18 cellular contexts compared by ENCODE assay signal in genomic region chr5:39555788-39556187, GRCh38.
DNase-seq lines count a peak whose midpoint lies in the region; ATAC-seq, FAIRE-seq and TF ChIP-seq lines count a peak whose summit lies in the region.
"Had no signal": no experiment of that assay in that cellular context is flagged by ENCODE, and none has a peak within 500 bp of the region (broad histone marks: within the 10 kb centered on the region; RNA-seq: fewer than 3 reads in every experiment).

No MANE protein-coding gene starts in this region.

- BruUV-seq in PC-9 (replicated peaks; lab: Mats Ljungman, UMichigan), result no TSS peak

- CTCF ChIA-PET in PC-9 (lab: Charles Lee), result no interaction called here
- CTCF ChIA-PET in RWPE1 (lab: Yijun Ruan, JAX), result interaction anchor here (0.6 kb wide), 1 partner anchor 234 kb away, joined by 6 read pairs; no protein-coding TSS in a partner anchor

- intact Hi-C loops in PC-9 (cut with micrococcal nuclease; ENCODE audit: unreplicated experiment), result no loop called here

- DNase-seq in HTR-8/SVneo (ENCODE audit: insufficient read length, low spot score), result no peak
- peak; percentile 82 for DNase-seq in MV-4-11 (lab: John Stamatoyannopoulos, UW)
- DNase-seq in PC-9, result no peak
- DNase-seq in osteoblast (ENCODE audit: insufficient read length, low spot score, missing footprints), result no peak
- no peak for DNase-seq in retina
- no peak for DNase-seq in endothelial cell (ENCODE audit: low spot score)
- DNase-seq in RWPE1 (ENCODE audit: low spot score), result no peak
- DNase-seq: AML-193; CD4-positive, alpha-beta T cell; EL; H7; NCI-H1092 treated with DMSO at 0.1 percent for 48 hours; NCI-H1694; NCI-H524; SK-N-SH; T-helper 1 cell had no signal

- H3K4me2 ChIP-seq in PC-9, result no peak overlapping the region
- no peak overlapping the region for H3K4me2 ChIP-seq in osteoblast (ENCODE audit: insufficient read depth, low read length)
- H3K4me2 ChIP-seq: SK-N-SH had no signal

- H4K20me1 ChIP-seq in PC-9 (ENCODE audit: insufficient read depth) (no peaks in the 10 kb centered on the region), osteoblast (ENCODE audit: insufficient read depth, low read length) (no peaks in the 10 kb centered on the region)

- ATAC-seq in gastroesophageal sphincter, result no peak

- 0 out of 2 replicates have a peak overlapping the region, but pooled peaks have one; percentile 35 for H2AFZ ChIP-seq in PC-9
- H2AFZ ChIP-seq in osteoblast (ENCODE audit: low read length), result peak overlapping the region; percentile 46

- no peaks in the 10 kb centered on the region for H3F3A ChIP-seq in PC-9 (ENCODE audit: insufficient read depth, low read depth)

- FAIRE-seq in HTR-8/SVneo (lab: Jason Lieb, UNC), result peak; percentile 44
- FAIRE-seq: GM19239 had no signal

- H3K4me3 ChIP-seq in PC-9, result no peak overlapping the region
- no peak overlapping the region for H3K4me3 ChIP-seq in osteoblast (ENCODE audit: insufficient read depth, low read length)
- no peak overlapping the region for H3K4me3 ChIP-seq in gastroesophageal sphincter

- H3K27me3 Mint-ChIP-seq in endothelial cell (ENCODE audit: unreplicated experiment), result no peaks in the 10 kb centered on the region

- no peaks in the 10 kb centered on the region for H3K36me3 Mint-ChIP-seq in endothelial cell (ENCODE audit: low read depth, unreplicated experiment)

- no peaks in the 10 kb centered on the region for H3K4me1 Mint-ChIP-seq in endothelial cell (ENCODE audit: unreplicated experiment)

- whole genome bisulfite sequencing in gastroesophageal sphincter (ENCODE audit: low coverage in 1 of 2), 2 donors, result 69 to 79% methylated on average over 2 to 4 of the region's 4 CpGs

- TF ChIP-seq CTCF in PC-9 (conservative IDR thresholded peaks at IDR 0.05), result no peak
- no peak for TF ChIP-seq CTCF in osteoblast (IDR thresholded peaks at IDR 0.05; ENCODE audit: extremely low read depth, low read depth, low read length)
- TF ChIP-seq CTCF in endothelial cell (IDR thresholded peaks at IDR 0.05; ENCODE audit: unreplicated experiment), result no peak
- no peak for TF ChIP-seq CTCF in RWPE1 (conservative IDR thresholded peaks at IDR 0.05; ENCODE audit: low read depth)
- no peak for TF ChIP-seq CTCF in gastroesophageal sphincter (IDR thresholded peaks at IDR 0.05)

- no peak for TF ChIP-seq POLR2A in gastroesophageal sphincter (IDR thresholded peaks at IDR 0.05)

- no peak overlapping the region for H3K27ac ChIP-seq in PC-9
- no peak overlapping the region for H3K27ac ChIP-seq in osteoblast (ENCODE audit: low read depth, low read length)
- no peak overlapping the region for H3K27ac ChIP-seq in RWPE1
- H3K27ac ChIP-seq in gastroesophageal sphincter, result no peak overlapping the region

- no peaks in the 10 kb centered on the region for H3K4me1 ChIP-seq in PC-9 (replicated peaks; ENCODE audit: insufficient read depth)
- H3K4me1 ChIP-seq in osteoblast (ENCODE audit: insufficient read depth, low read length), result no peaks in the 10 kb centered on the region
- no peaks in the 10 kb centered on the region for H3K4me1 ChIP-seq in gastroesophageal sphincter

- POLR2A ChIA-PET in PC-9 (lab: Charles Lee; ENCODE audit: unreplicated experiment) (no interaction called here), RWPE1 (lab: Yijun Ruan, JAX; ENCODE audit: low non-redundant PET) (no interaction called here)

- no peak overlapping the region for H3K4me3 Mint-ChIP-seq in endothelial cell (ENCODE audit: unreplicated experiment)
- H3K4me3 Mint-ChIP-seq: CD4-positive, alpha-beta T cell had no signal

- TF ChIP-seq EP300 in gastroesophageal sphincter (IDR thresholded peaks at IDR 0.05), result no peak

- no peak overlapping the region for H3K27ac Mint-ChIP-seq in endothelial cell (ENCODE audit: unreplicated experiment)
- H3K27ac Mint-ChIP-seq: CD4-positive, alpha-beta T cell had no signal

- H3K9me3 Mint-ChIP-seq in endothelial cell (ENCODE audit: unreplicated experiment), result no peaks in the 10 kb centered on the region
- H3K9me3 Mint-ChIP-seq: CD4-positive, alpha-beta T cell had no signal

- H3K27me3 ChIP-seq in PC-9 (ENCODE audit: insufficient read depth, low read depth) (no peaks in the 10 kb centered on the region), osteoblast (ENCODE audit: insufficient read depth, low read length) (peaks cover 5% of the 10 kb centered on the region), gastroesophageal sphincter (no peaks in the 10 kb centered on the region)

- no peaks in the 10 kb centered on the region for H3K79me2 ChIP-seq in PC-9 (ENCODE audit: low read depth)
- no peaks in the 10 kb centered on the region for H3K79me2 ChIP-seq in osteoblast (ENCODE audit: insufficient read depth, low read length)

- H3K9me2 ChIP-seq in PC-9 (ENCODE audit: insufficient read depth), result no peaks in the 10 kb centered on the region
- H3K9me2 ChIP-seq: SK-N-SH had no signal

- no peaks in the 10 kb centered on the region for H3K36me3 ChIP-seq in PC-9 (ENCODE audit: low read depth)
- no peaks in the 10 kb centered on the region for H3K36me3 ChIP-seq in osteoblast (ENCODE audit: insufficient read depth, low read length)
- H3K36me3 ChIP-seq in gastroesophageal sphincter, result no peaks in the 10 kb centered on the region

- no peaks in the 10 kb centered on the region; the same call in 1 of the 2 replicates for H3K9me3 ChIP-seq in PC-9 (ENCODE audit: insufficient read depth, low read depth)
- no peaks in the 10 kb centered on the region for H3K9me3 ChIP-seq in osteoblast (ENCODE audit: low read depth, low read length)
- H3K9me3 ChIP-seq in gastroesophageal sphincter, result no peaks in the 10 kb centered on the region
- H3K9me3 ChIP-seq: SK-N-SH had no signal
